In the genomic region with DNA sequence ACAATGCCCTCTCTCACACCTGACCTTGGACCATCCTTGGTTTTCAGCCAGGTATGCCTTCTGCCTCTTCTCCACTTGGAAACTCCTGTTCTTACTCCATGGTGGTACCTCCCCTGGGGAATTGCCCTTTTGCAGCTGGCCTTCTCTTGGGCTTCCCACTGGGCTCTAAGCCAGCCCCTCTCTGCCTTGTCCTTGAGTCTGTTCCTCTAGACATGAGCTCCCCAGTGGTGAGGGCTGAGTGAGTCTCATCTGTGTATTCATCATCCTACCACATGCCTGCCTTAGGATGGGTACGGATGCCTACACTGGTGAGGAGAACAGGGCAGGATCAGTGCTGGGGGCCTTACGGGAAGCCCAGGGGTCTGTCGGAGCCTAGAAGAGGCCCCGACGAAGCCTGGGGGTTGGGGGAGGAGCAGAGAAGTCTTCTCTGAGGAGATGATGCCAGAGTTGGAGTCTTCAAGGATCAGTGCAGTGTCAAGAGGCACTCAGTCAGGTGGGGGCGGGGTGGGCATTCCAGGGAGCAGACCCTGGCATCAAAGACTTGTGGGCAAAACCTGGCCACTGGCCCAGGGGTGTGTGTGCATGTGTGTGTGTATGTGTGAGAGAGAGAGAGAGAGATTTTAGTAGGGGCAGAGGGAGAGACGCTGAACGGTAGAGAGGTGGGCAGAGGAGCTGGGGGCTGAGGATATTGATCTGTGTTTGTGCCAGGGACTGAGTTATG, we compare ENCODE assay signal across 19 cellular contexts. TPM values are rescaled to one million over a fixed set of nuclear protein-coding genes. Genes with fewer than 3 reads are reported as not detected.
DNase-seq lines count a peak whose midpoint lies in the region; ATAC-seq and TF ChIP-seq lines count a peak whose summit lies in the region.
"Had no signal": no experiment of that assay in that cellular context is flagged by ENCODE, and none has a peak within 500 bp of the region (broad histone marks: within the 10 kb centered on the region; RNA-seq: fewer than 3 reads in every experiment).

No MANE protein-coding gene starts in this region.

- H4K91ac ChIP-seq in trophoblast cell (ENCODE audit: low read depth, low read length), result no peak overlapping the region

- peaks cover 12% of the 10 kb centered on the region for H3K27me3 Mint-ChIP-seq in activated CD8-positive, alpha-beta memory T cell treated with anti-CD3 and anti-CD28 coated beads, Interleukin-2, amount 10 ng/mL, durations not matched to agents 7 days and 5 days

- H4K12ac ChIP-seq in trophoblast cell (ENCODE audit: low read depth, low read length), result no peak overlapping the region

- H2AFZ ChIP-seq in trophoblast cell (ENCODE audit: insufficient read depth, low read length, poor library complexity), result no peak overlapping the region

- no peak overlapping the region for H4K8ac ChIP-seq in trophoblast cell (ENCODE audit: low read depth, low read length)

- no peak overlapping the region for H3K18ac ChIP-seq in trophoblast cell (ENCODE audit: low read length)

- H3K36me3 ChIP-seq in HEK293 (ENCODE audit: control insufficient read depth in 2 of 2, insufficient read depth in 1 of 2, low read length in 2 of 2), result no peaks in the 10 kb centered on the region
- no peaks in the 10 kb centered on the region for H3K36me3 ChIP-seq in trophoblast cell (ENCODE audit: control insufficient read depth in 1 of 2, insufficient read depth in 2 of 2, low read length in 2 of 2)
- H3K36me3 ChIP-seq: BLaER1, pancreas, thoracic aorta, uterus had no signal

- H3K9ac ChIP-seq in trophoblast cell (ENCODE audit: low read length), result no peak overlapping the region
- H3K9ac ChIP-seq: BLaER1 had no signal

- no peaks in the 10 kb centered on the region for H3K79me2 ChIP-seq in trophoblast cell (ENCODE audit: control insufficient read depth, insufficient read depth, low read length, poor library complexity)

- H3K4me3 ChIP-seq in HEK293 (ENCODE audit: low read depth, low read length), result no peak overlapping the region
- H3K4me3 ChIP-seq in trophoblast cell (ENCODE audit: low read depth, low read length), result no peak overlapping the region
- H3K4me3 ChIP-seq: BLaER1, coronary artery, pancreas, SK-N-MC, thoracic aorta, uterus had no signal

- TF ChIP-seq CTCF in HEK293 (tag by site-specific recombination; IDR thresholded peaks at IDR 0.05), result no peak

- H2BK120ac ChIP-seq in trophoblast cell (ENCODE audit: insufficient read depth, low read length, poor library complexity), result no peak overlapping the region

- POLR2A ChIA-PET in HEK293 (lab: Yijun Ruan, JAX), result no interaction called here

- no peak overlapping the region for H3K14ac ChIP-seq in trophoblast cell (ENCODE audit: low read length)

- H3K27ac ChIP-seq in HEK293 (ENCODE audit: extremely low read depth, low read depth, low read length) (no peak overlapping the region), trophoblast cell (ENCODE audit: low read depth, low read length) (no peak overlapping the region)
- H3K27ac ChIP-seq: BLaER1, coronary artery, epithelial cell of prostate, pancreas, SK-N-MC, thoracic aorta, uterus had no signal

- peaks cover 3% of the 10 kb centered on the region for H3K4me1 Mint-ChIP-seq in activated CD8-positive, alpha-beta memory T cell treated with anti-CD3 and anti-CD28 coated beads, Interleukin-2, amount 10 ng/mL, durations not matched to agents 7 days and 5 days

- H3K27ac Mint-ChIP-seq in activated CD8-positive, alpha-beta memory T cell treated with anti-CD3 and anti-CD28 coated beads, Interleukin-2, amount 10 ng/mL, durations not matched to agents 7 days and 5 days, result peak overlapping the region; percentile 29
- H3K27ac Mint-ChIP-seq: activated T-cell treated with anti-CD3 and anti-CD28 coated beads, Interleukin-2, amount 50 U/mL, for 72 hours; memory B cell; stimulated activated naive CD8-positive, alpha-beta T cell treated with anti-CD3 and anti-CD28 coated beads, Interleukin-15, Interleukin-2, amounts not matched to agents 100 ng/mL and 50 ng/mL, for 24 hours had no signal

- H3K4me1 ChIP-seq in HEK293 (ENCODE audit: control insufficient read depth, insufficient read depth, low read length) (no peaks in the 10 kb centered on the region), trophoblast cell (ENCODE audit: control insufficient read depth in 1 of 2, insufficient read depth in 2 of 2, low read length in 2 of 2) (peaks cover 5 to 12% of the 10 kb centered on the region in 2 experiments)
- H3K4me1 ChIP-seq: pancreas had no signal

- no peak overlapping the region for H3K4ac ChIP-seq in trophoblast cell (ENCODE audit: low read depth, low read length)

- no peak overlapping the region for H3K23ac ChIP-seq in trophoblast cell (ENCODE audit: low read length)

- H2BK12ac ChIP-seq in trophoblast cell (ENCODE audit: low read length), result no peak overlapping the region

- no peaks in the 10 kb centered on the region for H3K27me3 ChIP-seq in trophoblast cell (ENCODE audit: insufficient read depth, low read length)
- H3K27me3 ChIP-seq: BLaER1, pancreas, uterus had no signal

- no peaks in the 10 kb centered on the region for H3K36me3 Mint-ChIP-seq in activated CD8-positive, alpha-beta memory T cell treated with anti-CD3 and anti-CD28 coated beads, Interleukin-2, amount 10 ng/mL, durations not matched to agents 7 days and 5 days
- H3K36me3 Mint-ChIP-seq: memory B cell had no signal

- CTCF ChIA-PET in activated CD8-positive, alpha-beta memory T cell treated with anti-CD3 and anti-CD28 coated beads, Interleukin-2, amount 10 ng/mL, durations not matched to agents 7 days and 5 days (lab: Charles Lee), result interaction anchor here (0.5 to 3.2 kb wide), 27 partner anchors 9 to 540 kb away, joined by 3 to 40 read pairs (median 6); a partner anchor contains a TSS
- CTCF ChIA-PET in HEK293 (lab: Yijun Ruan, JAX), result interaction anchor here (0.6 to 4.2 kb wide), 38 partner anchors 9 to 1061 kb away, joined by 3 to 83 read pairs (median 6); no protein-coding TSS in a partner anchor

- no peaks in the 10 kb centered on the region for H3K9me3 Mint-ChIP-seq in activated CD8-positive, alpha-beta memory T cell treated with anti-CD3 and anti-CD28 coated beads, Interleukin-2, amount 10 ng/mL, durations not matched to agents 7 days and 5 days (ENCODE audit: low read depth)
- H3K9me3 Mint-ChIP-seq: activated T-cell treated with anti-CD3 and anti-CD28 coated beads, Interleukin-2, amount 50 U/mL, for 72 hours; memory B cell; stimulated activated naive CD8-positive, alpha-beta T cell treated with anti-CD3 and anti-CD28 coated beads, Interleukin-15, Interleukin-2, amounts not matched to agents 100 ng/mL and 50 ng/mL, for 24 hours had no signal

- no peak overlapping the region for H3K4me3 Mint-ChIP-seq in activated CD8-positive, alpha-beta memory T cell treated with anti-CD3 and anti-CD28 coated beads, Interleukin-2, amount 10 ng/mL, durations not matched to agents 7 days and 5 days
- H3K4me3 Mint-ChIP-seq: activated T-cell treated with anti-CD3 and anti-CD28 coated beads, Interleukin-2, amount 50 U/mL, for 72 hours; memory B cell; stimulated activated naive CD8-positive, alpha-beta T cell treated with anti-CD3 and anti-CD28 coated beads, Interleukin-15, Interleukin-2, amounts not matched to agents 100 ng/mL and 50 ng/mL, for 24 hours had no signal

- H3K9me3 ChIP-seq in HEK293 (ENCODE audit: control insufficient read depth, insufficient read depth, low read depth, low read length) (no peaks in the 10 kb centered on the region), trophoblast cell (ENCODE audit: insufficient read depth, low read depth, low read length) (peaks cover 7% of the 10 kb centered on the region)
- H3K9me3 ChIP-seq: BLaER1, pancreas, thoracic aorta, uterus had no signal

- no peaks in the 10 kb centered on the region for H3K79me1 ChIP-seq in trophoblast cell (ENCODE audit: low read length)

- WGBS in trophoblast cell (ENCODE audit: extremely low coverage, insufficient coverage, insufficient read length), result no CpG with 5 or more reads among the region's 8 CpGs

- no peak overlapping the region for H3K4me2 ChIP-seq in trophoblast cell (ENCODE audit: low read length)
- H3K4me2 ChIP-seq: BLaER1 had no signal

- no peak overlapping the region for H2BK5ac ChIP-seq in trophoblast cell (ENCODE audit: low read depth, low read length, poor library complexity)

- H2AK5ac ChIP-seq in trophoblast cell (ENCODE audit: low read length), result no peak overlapping the region

- no peak for ATAC-seq in activated CD8-positive, alpha-beta memory T cell treated with anti-CD3 and anti-CD28 coated beads, Interleukin-2, amount 10 ng/mL, durations not matched to agents 7 days and 5 days
- ATAC-seq in HG02852 (IDR thresholded peaks at IDR 0.05; ENCODE audit: unreplicated experiment), result no peak

- DNase-seq in activated CD8-positive, alpha-beta memory T cell treated with anti-CD3 and anti-CD28 coated beads, Interleukin-2, amount 10 ng/mL, durations not matched to agents 7 days and 5 days, result no peak
- no peak for DNase-seq in activated CD8-positive, alpha-beta memory T cell treated with anti-CD3 and anti-CD28 coated beads, Interleukin-2, amount 50 U/mL, for 48 hours
- peak; percentile 17 for DNase-seq in iris pigment epithelial cell (ENCODE audit: low read depth)
- DNase-seq in trophoblast cell, result no peak
- DNase-seq in NCI-H187 treated with DMSO at 0.1 percent for 48 hours (lab: John Stamatoyannopoulos, UW), result no peak
- DNase-seq: uterus had no signal

TF ChIP-seq in HEK293, 187 proteins besides CTCF, POLR2A, EP300 and RAD21 (continues in another document):
- TF ChIP-seq ZNF214 (tag by site-specific recombination; IDR thresholded peaks at IDR 0.05; ENCODE audit: borderline replicate concordance), result no peak
- TF ChIP-seq ZNF155 (tag by site-specific recombination; IDR thresholded peaks at IDR 0.05), result no peak
- TF ChIP-seq KLF1 (tag by site-specific recombination; IDR thresholded peaks at IDR 0.05), result no peak
- TF ChIP-seq ZNF239 (tag by site-specific recombination; IDR thresholded peaks at IDR 0.05), result no peak

RNA-seq across cellular contexts. Expression of a gene that starts 5.2 kb away (rescaled TPM):
- total RNA-seq in activated CD8-positive, alpha-beta memory T cell treated with anti-CD3 and anti-CD28 coated beads, Interleukin-2, amount 10 ng/mL, durations not matched to agents 7 days and 5 days, result not detected
- polyA plus RNA-seq in trophoblast cell (2013), result 5.1 and 5.5 TPM in 2 replicates
- total RNA-seq: activated T-cell treated with anti-CD3 and anti-CD28 coated beads, Interleukin-2, amount 50 U/mL, for 72 hours; HT1080; pancreas; thoracic aorta had no signal
- polyA plus RNA-seq: AG04450 had no signal
